Comparison of ENCODE assay signal across 8 cellular contexts in the genomic region with DNA sequence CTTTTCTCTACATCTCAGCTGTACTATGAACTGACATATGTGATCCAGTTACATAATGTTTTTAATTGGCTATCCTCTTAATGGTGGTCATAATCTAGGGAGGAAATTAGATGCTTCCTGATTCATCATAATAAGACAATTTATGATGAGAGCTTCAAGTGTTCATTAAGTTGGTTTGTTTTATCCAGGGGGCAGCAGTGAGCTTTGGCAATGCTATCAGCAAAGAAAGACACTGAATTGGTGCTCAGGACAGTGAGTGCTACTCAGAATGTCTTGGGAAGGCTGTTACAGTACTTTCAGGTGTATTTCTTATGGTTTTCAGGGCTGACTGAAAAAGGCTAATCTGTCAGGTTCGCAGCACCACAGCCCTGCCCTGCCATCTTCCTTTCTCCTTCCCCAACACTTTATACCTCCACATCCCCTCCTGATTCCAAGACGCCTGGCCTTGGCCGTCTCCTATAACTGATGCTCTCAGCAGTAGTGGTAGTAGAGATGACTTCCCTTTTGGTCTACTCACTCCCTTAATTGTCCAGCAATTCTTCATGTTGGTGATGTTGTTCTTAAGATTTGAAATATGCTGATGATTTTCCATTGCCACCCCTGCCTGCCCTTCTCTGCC.
A peak's percentile ranks its signal among the peaks of the same experiment; 100 is the strongest.
DNase-seq lines count a peak whose midpoint lies in the region; ATAC-seq and TF ChIP-seq lines count a peak whose summit lies in the region.

No MANE protein-coding gene starts in this region.

- H3K36me3 Mint-ChIP-seq in activated naive CD4-positive, alpha-beta T cell treated with anti-CD3 and anti-CD28 coated beads, Interleukin-2, amount 50 U/mL, for 24 hours = no peaks in the 10 kb centered on the region

- no peaks in the 10 kb centered on the region for H3K27me3 ChIP-seq in PC-9 (ENCODE audit: insufficient read depth, low read depth)

- POLR2A ChIA-PET in GM10248 (lab: Yijun Ruan, JAX) = no interaction called here
- POLR2A ChIA-PET in HEK293 (lab: Yijun Ruan, JAX) = interaction anchor here (0.5 to 2.2 kb wide), 3 partner anchors 10 to 149 kb away, joined by 3 to 9 read pairs (median 5); no protein-coding TSS in a partner anchor
- POLR2A ChIA-PET in PC-9 (lab: Charles Lee; ENCODE audit: unreplicated experiment) = no interaction called here

- H3K27me3 Mint-ChIP-seq in activated naive CD4-positive, alpha-beta T cell treated with anti-CD3 and anti-CD28 coated beads, Interleukin-2, amount 50 U/mL, for 24 hours = no peaks in the 10 kb centered on the region

- H3K27ac Mint-ChIP-seq in activated naive CD4-positive, alpha-beta T cell treated with anti-CD3 and anti-CD28 coated beads, Interleukin-2, amount 50 U/mL, for 24 hours = peak overlapping the region; percentile 38

- H3K79me2 ChIP-seq in PC-9 (ENCODE audit: low read depth) = no peaks in the 10 kb centered on the region

- H3K4me3 ChIP-seq in HEK293 (ENCODE audit: low read depth, low read length) (no peak overlapping the region), PC-9 (no peak overlapping the region)

- intact Hi-C loops in PC-9 (cut with micrococcal nuclease; ENCODE audit: unreplicated experiment) = loop anchor here (1.0 to 5.0 kb wide), 4 partner anchors 66 to 307 kb away; partner anchors contain the start of gene PERP
- intact Hi-C loops in left ventricle myocardium superior (cut with micrococcal nuclease) = no loop called here

- H3K9me2 ChIP-seq in PC-9 (ENCODE audit: insufficient read depth) = no peaks in the 10 kb centered on the region

- H3K27ac ChIP-seq in HEK293 (ENCODE audit: extremely low read depth, low read depth, low read length) = no peak overlapping the region
- H3K27ac ChIP-seq in PC-9 = no peak overlapping the region

- H3K4me3 Mint-ChIP-seq in activated naive CD4-positive, alpha-beta T cell treated with anti-CD3 and anti-CD28 coated beads, Interleukin-2, amount 50 U/mL, for 24 hours = peak overlapping the region; percentile 53

- no peak overlapping the region for H3K4me2 ChIP-seq in PC-9

- H3K9me3 Mint-ChIP-seq in activated naive CD4-positive, alpha-beta T cell treated with anti-CD3 and anti-CD28 coated beads, Interleukin-2, amount 50 U/mL, for 24 hours = no peaks in the 10 kb centered on the region

- peak; percentile 68 for ATAC-seq in left ventricle myocardium superior
- no peak for ATAC-seq in GM18858 (IDR thresholded peaks at IDR 0.05; ENCODE audit: unreplicated experiment)

- TF ChIP-seq CTCF in GM10248 (IDR thresholded peaks at IDR 0.05; ENCODE audit: control extremely low read depth, extremely low read depth, low read depth, missing control alignments) = peak; percentile 60
- TF ChIP-seq CTCF in HEK293 (tag by site-specific recombination; IDR thresholded peaks at IDR 0.05) = no peak
- peak; percentile 83 for TF ChIP-seq CTCF in PC-9 (conservative IDR thresholded peaks at IDR 0.05)

- CTCF ChIA-PET in GM10248 (lab: Yijun Ruan, JAX) (interaction anchor here (0.8 to 6.1 kb wide), 65 partner anchors 10 to 208 kb away, joined by 3 to 73 read pairs (median 4); partner anchors contain the start of gene TNFAIP3), HEK293 (lab: Yijun Ruan, JAX) (interaction anchor here (0.6 to 3.3 kb wide), 46 partner anchors 9 to 720 kb away, joined by 3 to 30 read pairs (median 4); partner anchors contain the start of gene TNFAIP3), PC-9 (lab: Charles Lee) (interaction anchor here (0.8 to 1.4 kb wide), 5 partner anchors 30 to 144 kb away, joined by 3 to 6 read pairs (median 5); no protein-coding TSS in a partner anchor)

- H3K36me3 ChIP-seq in HEK293 (ENCODE audit: control insufficient read depth in 2 of 2, insufficient read depth in 1 of 2, low read length in 2 of 2) (no peaks in the 10 kb centered on the region), PC-9 (ENCODE audit: low read depth) (no peaks in the 10 kb centered on the region)

- H3K4me1 ChIP-seq in HEK293 (ENCODE audit: control insufficient read depth, insufficient read depth, low read length) (no peaks in the 10 kb centered on the region), PC-9 (replicated peaks; ENCODE audit: insufficient read depth) (no peaks in the 10 kb centered on the region)

- no peaks in the 10 kb centered on the region for H4K20me1 ChIP-seq in PC-9 (ENCODE audit: insufficient read depth)

- no peaks in the 10 kb centered on the region for H3K9me3 ChIP-seq in HEK293 (ENCODE audit: control insufficient read depth, insufficient read depth, low read depth, low read length)
- H3K9me3 ChIP-seq in PC-9 (ENCODE audit: insufficient read depth, low read depth) = no peaks in the 10 kb centered on the region; the same call in 1 of the 2 replicates

- H3F3A ChIP-seq in PC-9 (ENCODE audit: insufficient read depth, low read depth) = no peaks in the 10 kb centered on the region; the same call in 1 of the 2 replicates

- DNase-seq in GM10248 (ENCODE audit: extremely low spot score) (peak; percentile 53), PC-9 (peak in 1 of 2 experiments; percentile 14), left ventricle myocardium superior (no peak), epidermal melanocyte (ENCODE audit: insufficient read length, low spot score) (no peak)
- peak; percentile 72 for DNase-seq in stimulated activated CD4-positive, alpha-beta T cell treated with anti-CD3 and anti-CD28 coated beads, Interleukin-15, amount 100 ng/mL, for 24 hours

- no peak overlapping the region for H2AFZ ChIP-seq in PC-9

- no TSS peak for BruUV-seq in PC-9 (replicated peaks; lab: Mats Ljungman, UMichigan)

- peaks cover 73% of the 10 kb centered on the region for H3K4me1 Mint-ChIP-seq in activated naive CD4-positive, alpha-beta T cell treated with anti-CD3 and anti-CD28 coated beads, Interleukin-2, amount 50 U/mL, for 24 hours

TF ChIP-seq in HEK293, 187 proteins besides CTCF, POLR2A, EP300 and RAD21:
- TF ChIP-seq OSR2 (tag by site-specific recombination; IDR thresholded peaks at IDR 0.05) (no peak), GLI4 (tag by site-specific recombination; IDR thresholded peaks at IDR 0.05) (no peak), ZNF654 (tag by site-specific recombination; IDR thresholded peaks at IDR 0.05; ENCODE audit: low read depth) (peak; percentile 30), TRIM28 (IDR thresholded peaks at IDR 0.05; ENCODE audit: borderline replicate concordance, low read length) (0 out of 2 replicates have a peak, but pooled peaks have one; percentile 31), ZNF157 (tag by site-specific recombination; IDR thresholded peaks at IDR 0.05) (peak; percentile 69)

Comparison
In these comparisons a context has a peak if more than half of its experiments do, and no peak if none do; other contexts are left out.
1. DNase-seq: peak in GM10248 (single experiment) and stimulated activated CD4-positive, alpha-beta T cell treated with anti-CD3 and anti-CD28 coated beads, Interleukin-15, amount 100 ng/mL, for 24 hours (single experiment); none in left ventricle myocardium superior (single experiment) and epidermal melanocyte (single experiment).